In genomic region chr6:99559056-99559455, GRCh38 we compare ENCODE assay signal across 1 cellular context.
TF ChIP-seq lines count a peak whose summit lies in the region.

No MANE protein-coding gene starts in this region.

TF ChIP-seq in SK-N-SH treated with all-trans-retinoic acid at 6 μM for 48 hours, 23 proteins besides CTCF, POLR2A, EP300 and RAD21 (continued from another document):
- no peak for TF ChIP-seq CSRNP3 (CRISPR knock-in tag; IDR thresholded peaks at IDR 0.05)
- no peak for TF ChIP-seq ARNTL (CRISPR knock-in tag; IDR thresholded peaks at IDR 0.05; ENCODE audit: borderline replicate concordance, low read depth)
- no peak for TF ChIP-seq ZFP3 (CRISPR knock-in tag; IDR thresholded peaks at IDR 0.05)
- no peak for TF ChIP-seq ZFP30 (CRISPR knock-in tag; IDR thresholded peaks at IDR 0.05)
- TF ChIP-seq OSR1 (CRISPR knock-in tag; IDR thresholded peaks at IDR 0.05), result no peak
- no peak for TF ChIP-seq RARB (CRISPR knock-in tag; IDR thresholded peaks at IDR 0.05)
- TF ChIP-seq BACH2 (CRISPR knock-in tag; IDR thresholded peaks at IDR 0.05; ENCODE audit: borderline replicate concordance), result no peak
- TF ChIP-seq ESRRG (CRISPR knock-in tag; IDR thresholded peaks at IDR 0.05), result no peak
- no peak for TF ChIP-seq ZNF565 (CRISPR knock-in tag; conservative IDR thresholded peaks at IDR 0.05; ENCODE audit: low read depth)
- TF ChIP-seq, protein P1, sequence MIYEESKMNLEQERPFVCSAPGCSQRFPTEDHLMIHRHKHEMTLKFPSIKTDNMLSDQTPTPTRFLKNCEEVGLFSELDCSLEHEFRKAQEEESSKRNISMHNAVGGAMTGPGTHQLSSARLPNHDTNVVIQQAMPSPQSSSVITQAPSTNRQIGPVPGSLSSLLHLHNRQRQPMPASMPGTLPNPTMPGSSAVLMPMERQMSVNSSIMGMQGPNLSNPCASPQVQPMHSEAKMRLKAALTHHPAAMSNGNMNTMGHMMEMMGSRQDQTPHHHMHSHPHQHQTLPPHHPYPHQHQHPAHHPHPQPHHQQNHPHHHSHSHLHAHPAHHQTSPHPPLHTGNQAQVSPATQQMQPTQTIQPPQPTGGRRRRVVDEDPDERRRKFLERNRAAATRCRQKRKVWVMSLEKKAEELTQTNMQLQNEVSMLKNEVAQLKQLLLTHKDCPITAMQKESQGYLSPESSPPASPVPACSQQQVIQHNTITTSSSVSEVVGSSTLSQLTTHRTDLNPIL (CRISPR knock-in tag; IDR thresholded peaks at IDR 0.05; ENCODE audit: low read depth), result no peak
- TF ChIP-seq, protein P2, sequence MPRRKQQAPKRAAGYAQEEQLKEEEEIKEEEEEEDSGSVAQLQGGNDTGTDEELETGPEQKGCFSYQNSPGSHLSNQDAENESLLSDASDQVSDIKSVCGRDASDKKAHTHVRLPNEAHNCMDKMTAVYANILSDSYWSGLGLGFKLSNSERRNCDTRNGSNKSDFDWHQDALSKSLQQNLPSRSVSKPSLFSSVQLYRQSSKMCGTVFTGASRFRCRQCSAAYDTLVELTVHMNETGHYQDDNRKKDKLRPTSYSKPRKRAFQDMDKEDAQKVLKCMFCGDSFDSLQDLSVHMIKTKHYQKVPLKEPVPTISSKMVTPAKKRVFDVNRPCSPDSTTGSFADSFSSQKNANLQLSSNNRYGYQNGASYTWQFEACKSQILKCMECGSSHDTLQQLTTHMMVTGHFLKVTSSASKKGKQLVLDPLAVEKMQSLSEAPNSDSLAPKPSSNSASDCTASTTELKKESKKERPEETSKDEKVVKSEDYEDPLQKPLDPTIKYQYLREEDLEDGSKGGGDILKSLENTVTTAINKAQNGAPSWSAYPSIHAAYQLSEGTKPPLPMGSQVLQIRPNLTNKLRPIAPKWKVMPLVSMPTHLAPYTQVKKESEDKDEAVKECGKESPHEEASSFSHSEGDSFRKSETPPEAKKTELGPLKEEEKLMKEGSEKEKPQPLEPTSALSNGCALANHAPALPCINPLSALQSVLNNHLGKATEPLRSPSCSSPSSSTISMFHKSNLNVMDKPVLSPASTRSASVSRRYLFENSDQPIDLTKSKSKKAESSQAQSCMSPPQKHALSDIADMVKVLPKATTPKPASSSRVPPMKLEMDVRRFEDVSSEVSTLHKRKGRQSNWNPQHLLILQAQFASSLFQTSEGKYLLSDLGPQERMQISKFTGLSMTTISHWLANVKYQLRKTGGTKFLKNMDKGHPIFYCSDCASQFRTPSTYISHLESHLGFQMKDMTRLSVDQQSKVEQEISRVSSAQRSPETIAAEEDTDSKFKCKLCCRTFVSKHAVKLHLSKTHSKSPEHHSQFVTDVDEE (CRISPR knock-in tag; IDR thresholded peaks at IDR 0.05), result no peak
